In genomic region chr10:75294518-75294865, GRCh38 we compare ENCODE assay signal across 8 cellular contexts. TPM values are rescaled to one million over a fixed set of nuclear protein-coding genes. Genes with fewer than 3 reads are reported as not detected.
DNase-seq lines count a peak whose midpoint lies in the region; ATAC-seq, FAIRE-seq and TF ChIP-seq lines count a peak whose summit lies in the region.

No MANE protein-coding gene starts in this region.

- peaks cover 27% of the 10 kb centered on the region for H3K27me3 Mint-ChIP-seq in activated CD8-positive, alpha-beta memory T cell treated with anti-CD3 and anti-CD28 coated beads, Interleukin-2, amount 10 ng/mL, durations not matched to agents 7 days and 5 days

- ATAC-seq in activated CD8-positive, alpha-beta memory T cell treated with anti-CD3 and anti-CD28 coated beads, Interleukin-2, amount 10 ng/mL, durations not matched to agents 7 days and 5 days, result no peak
- ATAC-seq in GM21717 (IDR thresholded peaks at IDR 0.05; ENCODE audit: unreplicated experiment), result no peak

- CTCF ChIA-PET in activated CD8-positive, alpha-beta memory T cell treated with anti-CD3 and anti-CD28 coated beads, Interleukin-2, amount 10 ng/mL, durations not matched to agents 7 days and 5 days (lab: Charles Lee), result interaction anchor here (0.9 kb wide), 1 partner anchor 25 kb away, joined by 3 read pairs; no protein-coding TSS in a partner anchor

- H3K9me3 Mint-ChIP-seq in activated CD8-positive, alpha-beta memory T cell treated with anti-CD3 and anti-CD28 coated beads, Interleukin-2, amount 10 ng/mL, durations not matched to agents 7 days and 5 days (ENCODE audit: low read depth), result no peaks in the 10 kb centered on the region

- H3K9me3 ChIP-seq in keratinocyte (ENCODE audit: control insufficient read depth, low read depth, low read length) (no peaks in the 10 kb centered on the region), testis (no peaks in the 10 kb centered on the region)

- H3K4me1 ChIP-seq in keratinocyte (ENCODE audit: control insufficient read depth, extremely low read depth, insufficient read depth, low read length) (peaks cover 21% of the 10 kb centered on the region), testis (peaks cover 3% of the 10 kb centered on the region)

- peak overlapping the region; percentile 86 for H3K9ac ChIP-seq in keratinocyte (ENCODE audit: control insufficient read depth, extremely low read depth, insufficient read depth, low read length)

- no peaks in the 10 kb centered on the region for H3K9me1 ChIP-seq in keratinocyte (ENCODE audit: control insufficient read depth, extremely low read depth, insufficient read depth, low read length)

- H3K4me3 ChIP-seq in keratinocyte (ENCODE audit: control insufficient read depth in 2 of 3, extremely low read depth in 1 of 3, insufficient read depth in 2 of 3, low read depth in 1 of 3, low read length in 3 of 3) (peak overlapping the region; percentile 11 to 71 (median 47)), testis (peak overlapping the region; percentile 63 to 69)

- no peak for TF ChIP-seq POLR2A in testis (IDR thresholded peaks at IDR 0.05)

- 0 to 2% (median 2%) methylated on average over 18 to 20 of the region's 20 CpGs for WGBS in adipose tissue, 3 donors
- 3 to 4% methylated on average over 18 to 20 of the region's 20 CpGs for WGBS in testis, 2 donors

- no peaks in the 10 kb centered on the region for H3K79me2 ChIP-seq in keratinocyte (ENCODE audit: control insufficient read depth, insufficient read depth, low read length)

- H3K27me3 ChIP-seq in keratinocyte (ENCODE audit: control insufficient read depth, extremely low read depth, insufficient read depth, low read length) (no peaks in the 10 kb centered on the region), testis (no peaks in the 10 kb centered on the region)

- no peaks in the 10 kb centered on the region for H4K20me1 ChIP-seq in keratinocyte (ENCODE audit: control insufficient read depth, extremely low read depth, insufficient read depth, low read length)

- intact Hi-C loops in testis (cut with DNase I; ENCODE audit: low total_unique reads), result no loop called here

- no peaks in the 10 kb centered on the region for H3K36me3 Mint-ChIP-seq in activated CD8-positive, alpha-beta memory T cell treated with anti-CD3 and anti-CD28 coated beads, Interleukin-2, amount 10 ng/mL, durations not matched to agents 7 days and 5 days

- peak overlapping the region; percentile 98 for H3K4me2 ChIP-seq in keratinocyte (ENCODE audit: control insufficient read depth, extremely low read depth, insufficient read depth, low read depth, low read length)

- no peaks in the 10 kb centered on the region for H3K36me3 ChIP-seq in keratinocyte (ENCODE audit: control insufficient read depth in 2 of 2, extremely low read depth in 1 of 2, insufficient read depth in 2 of 2, low read length in 2 of 2)
- no peaks in the 10 kb centered on the region for H3K36me3 ChIP-seq in testis (ENCODE audit: low read depth, missing control alignments)

- dilution Hi-C loops in keratinocyte (cut with MboI; ENCODE audit: extremely low pct_ligation_motif_present, low sequenced_read_pairs), result no loop called here

- DNase-seq in activated CD8-positive, alpha-beta memory T cell treated with anti-CD3 and anti-CD28 coated beads, Interleukin-2, amount 10 ng/mL, durations not matched to agents 7 days and 5 days, result no peak
- DNase-seq in activated CD8-positive, alpha-beta memory T cell treated with anti-CD3 and anti-CD28 coated beads, Interleukin-2, amount 50 U/mL, for 48 hours, result no peak
- DNase-seq in keratinocyte (ENCODE audit: low read depth, low spot score) (no peak), testis (peak; percentile 28), germinal center (ENCODE audit: low spot score) (no peak), hepatic stellate cell (ENCODE audit: low spot score) (no peak)

- H3K27ac Mint-ChIP-seq in activated CD8-positive, alpha-beta memory T cell treated with anti-CD3 and anti-CD28 coated beads, Interleukin-2, amount 10 ng/mL, durations not matched to agents 7 days and 5 days, result no peak overlapping the region

- H2AFZ ChIP-seq in keratinocyte (ENCODE audit: control insufficient read depth, low read length), result peak overlapping the region; percentile 50

- H3K27ac ChIP-seq in adipose tissue (ENCODE audit: low read depth, low read length) (peak overlapping the region; percentile 48), keratinocyte (ENCODE audit: control insufficient read depth, insufficient read depth, low read length) (peak overlapping the region; percentile 57), testis (peak overlapping the region; percentile 45 to 86)

- FAIRE-seq in keratinocyte (lab: Jason Lieb, UNC), result no peak

- peaks cover 3% of the 10 kb centered on the region for H3K4me1 Mint-ChIP-seq in activated CD8-positive, alpha-beta memory T cell treated with anti-CD3 and anti-CD28 coated beads, Interleukin-2, amount 10 ng/mL, durations not matched to agents 7 days and 5 days

- no peak for TF ChIP-seq CTCF in keratinocyte (optimal IDR thresholded peaks at IDR 0.05 in 1 of 3, IDR thresholded peaks at IDR 0.05 in 1 of 3, conservative IDR thresholded peaks at IDR 0.05 in 1 of 3; ENCODE audit: extremely low read depth in 1 of 3, insufficient read depth in 2 of 3, low read length in 3 of 3)
- no peak for TF ChIP-seq CTCF in testis (IDR thresholded peaks at IDR 0.05)

- H3K4me3 Mint-ChIP-seq in activated CD8-positive, alpha-beta memory T cell treated with anti-CD3 and anti-CD28 coated beads, Interleukin-2, amount 10 ng/mL, durations not matched to agents 7 days and 5 days, result peak overlapping the region; percentile 59

RNA-seq across cellular contexts. Expression of gene COMTD1, which starts 58.7 kb away (rescaled TPM):
- 10 to 100 TPM; 39.8 to 43.2 TPM for total RNA-seq in activated CD8-positive, alpha-beta memory T cell treated with anti-CD3 and anti-CD28 coated beads, Interleukin-2, amount 10 ng/mL, durations not matched to agents 7 days and 5 days
- 100 to 1,000 TPM in 1 of 3 donors, 10 to 100 TPM in 2; 20.1 to 142 (median 33.3) TPM for polyA plus RNA-seq in adipose tissue
- polyA plus RNA-seq in keratinocyte, result 6.2 to 12.8 TPM (median 6.8 TPM) in 3 replicates
- polyA plus RNA-seq in keratinocyte (2011; ENCODE audit: low read depth), result 3.6 TPM
- polyA plus RNA-seq in keratinocyte (2011; cell fraction: cytosol; rRNA removed), result 3.3 and 10.8 TPM in 2 replicates
- 13.0 and 17.2 TPM in 2 replicates for polyA plus RNA-seq in keratinocyte (2011; cell fraction: nucleus; rRNA removed)
- 15.8 and 18.5 TPM in 2 replicates for polyA plus RNA-seq in keratinocyte (2012; ENCODE audit: low replicate concordance)
- 1.1 to 1.4 TPM (median 1.2 TPM) in 3 replicates for polyA minus RNA-seq in keratinocyte
- 20.5 TPM for polyA minus RNA-seq in keratinocyte (2011; cell fraction: cytosol; rRNA and poly(A)+ RNA removed)
- polyA minus RNA-seq in keratinocyte (2011; cell fraction: nucleus; rRNA and poly(A)+ RNA removed), result 4.1 and 5.7 TPM in 2 replicates
- total RNA-seq in testis, result 10 to 100 TPM; 18.8 to 22.8 TPM
- 8.1 TPM for polyA plus RNA-seq in testis (ENCODE audit: insufficient read depth, low read depth, low replicate concordance)
